Comparison of ENCODE assay signal across 1 cellular context in genomic region chr2:74919827-74920226, GRCh38.
TF ChIP-seq lines count a peak whose summit lies in the region.

No MANE protein-coding gene starts in this region.

TF ChIP-seq in K562, 482 proteins besides CTCF, POLR2A, EP300 and RAD21 (continued from another document):
- TF ChIP-seq FOXK1 (CRISPR knock-in tag; IDR thresholded peaks at IDR 0.05; ENCODE audit: borderline replicate concordance) (no peak), ZNF217 (CRISPR knock-in tag; IDR thresholded peaks at IDR 0.05) (no peak), RBM15 (IDR thresholded peaks at IDR 0.05; ENCODE audit: insufficient read depth, low read length) (no peak), STAG1 (CRISPR knock-in tag; IDR thresholded peaks at IDR 0.05; ENCODE audit: borderline replicate concordance) (peak; percentile 63; the same call in 1 of the 2 replicates), THAP12 (CRISPR knock-in tag; IDR thresholded peaks at IDR 0.05) (peak; percentile 45; the same call in 1 of the 2 replicates), ZSCAN32 (CRISPR knock-in tag; IDR thresholded peaks at IDR 0.05) (no peak), BDP1 (IDR thresholded peaks at IDR 0.05; ENCODE audit: insufficient read depth, insufficient read length) (no peak), JUN (IDR thresholded peaks at IDR 0.05; ENCODE audit: borderline replicate concordance, low read depth, low read length) (no peak), JUN (CRISPR knock-in tag; IDR thresholded peaks at IDR 0.05; ENCODE audit: borderline replicate concordance) (no peak), THRB (CRISPR knock-in tag; conservative IDR thresholded peaks at IDR 0.05) (no peak), ZNF24 (IDR thresholded peaks at IDR 0.05) (no peak), MTF1 (CRISPR knock-in tag; IDR thresholded peaks at IDR 0.05; ENCODE audit: borderline replicate concordance) (no peak), THRAP3 (IDR thresholded peaks at IDR 0.05; ENCODE audit: borderline replicate concordance) (no peak), POLR2H (tag; IDR thresholded peaks at IDR 0.05; ENCODE audit: low read depth) (no peak), ZNF282 (CRISPR knock-in tag; IDR thresholded peaks at IDR 0.05) (no peak), ZNF518B (CRISPR knock-in tag; IDR thresholded peaks at IDR 0.05) (no peak), ZNF778 (CRISPR knock-in tag; IDR thresholded peaks at IDR 0.05) (no peak), ELF2 (CRISPR knock-in tag; IDR thresholded peaks at IDR 0.05) (no peak), SRSF3 (IDR thresholded peaks at IDR 0.05; ENCODE audit: insufficient read depth, low read length) (no peak), NBN (IDR thresholded peaks at IDR 0.05; ENCODE audit: low read depth) (no peak), BCOR (IDR thresholded peaks at IDR 0.05) (no peak), SMARCA5 (IDR thresholded peaks at IDR 0.05) (no peak), RNF2 (IDR thresholded peaks at IDR 0.05) (no peak), ZNF766 (CRISPR knock-in tag; conservative IDR thresholded peaks at IDR 0.05) (no peak), MCM3 (IDR thresholded peaks at IDR 0.05) (no peak), SREBF1 (IDR thresholded peaks at IDR 0.05; ENCODE audit: borderline replicate concordance, low read depth, low read length) (no peak), PHB (CRISPR knock-in tag; IDR thresholded peaks at IDR 0.05) (no peak)
- TF ChIP-seq, protein P1, sequence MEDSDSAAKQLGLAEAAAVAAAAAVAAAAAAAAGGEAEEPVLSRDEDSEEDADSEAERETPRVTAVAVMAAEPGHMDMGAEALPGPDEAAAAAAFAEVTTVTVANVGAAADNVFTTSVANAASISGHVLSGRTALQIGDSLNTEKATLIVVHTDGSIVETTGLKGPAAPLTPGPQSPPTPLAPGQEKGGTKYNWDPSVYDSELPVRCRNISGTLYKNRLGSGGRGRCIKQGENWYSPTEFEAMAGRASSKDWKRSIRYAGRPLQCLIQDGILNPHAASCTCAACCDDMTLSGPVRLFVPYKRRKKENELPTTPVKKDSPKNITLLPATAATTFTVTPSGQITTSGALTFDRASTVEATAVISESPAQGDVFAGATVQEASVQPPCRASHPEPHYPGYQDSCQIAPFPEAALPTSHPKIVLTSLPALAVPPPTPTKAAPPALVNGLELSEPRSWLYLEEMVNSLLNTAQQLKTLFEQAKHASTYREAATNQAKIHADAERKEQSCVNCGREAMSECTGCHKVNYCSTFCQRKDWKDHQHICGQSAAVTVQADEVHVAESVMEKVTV (CRISPR knock-in tag; IDR thresholded peaks at IDR 0.05), result peak; percentile 78
- TF ChIP-seq, protein P2, sequence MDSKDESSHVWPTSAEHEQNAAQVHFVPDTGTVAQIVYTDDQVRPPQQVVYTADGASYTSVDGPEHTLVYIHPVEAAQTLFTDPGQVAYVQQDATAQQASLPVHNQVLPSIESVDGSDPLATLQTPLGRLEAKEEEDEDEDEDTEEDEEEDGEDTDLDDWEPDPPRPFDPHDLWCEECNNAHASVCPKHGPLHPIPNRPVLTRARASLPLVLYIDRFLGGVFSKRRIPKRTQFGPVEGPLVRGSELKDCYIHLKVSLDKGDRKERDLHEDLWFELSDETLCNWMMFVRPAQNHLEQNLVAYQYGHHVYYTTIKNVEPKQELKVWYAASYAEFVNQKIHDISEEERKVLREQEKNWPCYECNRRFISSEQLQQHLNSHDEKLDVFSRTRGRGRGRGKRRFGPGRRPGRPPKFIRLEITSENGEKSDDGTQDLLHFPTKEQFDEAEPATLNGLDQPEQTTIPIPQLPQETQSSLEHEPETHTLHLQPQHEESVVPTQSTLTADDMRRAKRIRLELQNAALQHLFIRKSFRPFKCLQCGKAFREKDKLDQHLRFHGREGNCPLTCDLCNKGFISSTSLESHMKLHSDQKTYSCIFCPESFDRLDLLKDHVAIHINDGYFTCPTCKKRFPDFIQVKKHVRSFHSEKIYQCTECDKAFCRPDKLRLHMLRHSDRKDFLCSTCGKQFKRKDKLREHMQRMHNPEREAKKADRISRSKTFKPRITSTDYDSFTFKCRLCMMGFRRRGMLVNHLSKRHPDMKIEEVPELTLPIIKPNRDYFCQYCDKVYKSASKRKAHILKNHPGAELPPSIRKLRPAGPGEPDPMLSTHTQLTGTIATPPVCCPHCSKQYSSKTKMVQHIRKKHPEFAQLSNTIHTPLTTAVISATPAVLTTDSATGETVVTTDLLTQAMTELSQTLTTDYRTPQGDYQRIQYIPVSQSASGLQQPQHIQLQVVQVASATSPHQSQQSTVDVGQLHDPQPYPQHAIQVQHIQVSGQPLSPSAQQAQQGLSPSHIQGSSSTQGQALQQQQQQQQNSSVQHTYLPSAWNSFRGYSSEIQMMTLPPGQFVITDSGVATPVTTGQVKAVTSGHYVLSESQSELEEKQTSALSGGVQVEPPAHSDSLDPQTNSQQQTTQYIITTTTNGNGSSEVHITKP (IDR thresholded peaks at IDR 0.05; ENCODE audit: partially characterized antibody), result no peak
- TF ChIP-seq, protein P3, sequence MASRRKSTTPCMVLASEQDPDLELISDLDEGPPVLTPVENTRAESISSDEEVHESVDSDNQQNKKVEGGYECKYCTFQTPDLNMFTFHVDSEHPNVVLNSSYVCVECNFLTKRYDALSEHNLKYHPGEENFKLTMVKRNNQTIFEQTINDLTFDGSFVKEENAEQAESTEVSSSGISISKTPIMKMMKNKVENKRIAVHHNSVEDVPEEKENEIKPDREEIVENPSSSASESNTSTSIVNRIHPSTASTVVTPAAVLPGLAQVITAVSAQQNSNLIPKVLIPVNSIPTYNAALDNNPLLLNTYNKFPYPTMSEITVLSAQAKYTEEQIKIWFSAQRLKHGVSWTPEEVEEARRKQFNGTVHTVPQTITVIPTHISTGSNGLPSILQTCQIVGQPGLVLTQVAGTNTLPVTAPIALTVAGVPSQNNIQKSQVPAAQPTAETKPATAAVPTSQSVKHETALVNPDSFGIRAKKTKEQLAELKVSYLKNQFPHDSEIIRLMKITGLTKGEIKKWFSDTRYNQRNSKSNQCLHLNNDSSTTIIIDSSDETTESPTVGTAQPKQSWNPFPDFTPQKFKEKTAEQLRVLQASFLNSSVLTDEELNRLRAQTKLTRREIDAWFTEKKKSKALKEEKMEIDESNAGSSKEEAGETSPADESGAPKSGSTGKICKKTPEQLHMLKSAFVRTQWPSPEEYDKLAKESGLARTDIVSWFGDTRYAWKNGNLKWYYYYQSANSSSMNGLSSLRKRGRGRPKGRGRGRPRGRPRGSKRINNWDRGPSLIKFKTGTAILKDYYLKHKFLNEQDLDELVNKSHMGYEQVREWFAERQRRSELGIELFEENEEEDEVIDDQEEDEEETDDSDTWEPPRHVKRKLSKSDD (conservative IDR thresholded peaks at IDR 0.05; ENCODE audit: low read length), result no peak
- TF ChIP-seq, protein P4, sequence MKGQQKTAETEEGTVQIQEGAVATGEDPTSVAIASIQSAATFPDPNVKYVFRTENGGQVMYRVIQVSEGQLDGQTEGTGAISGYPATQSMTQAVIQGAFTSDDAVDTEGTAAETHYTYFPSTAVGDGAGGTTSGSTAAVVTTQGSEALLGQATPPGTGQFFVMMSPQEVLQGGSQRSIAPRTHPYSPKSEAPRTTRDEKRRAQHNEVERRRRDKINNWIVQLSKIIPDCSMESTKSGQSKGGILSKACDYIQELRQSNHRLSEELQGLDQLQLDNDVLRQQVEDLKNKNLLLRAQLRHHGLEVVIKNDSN (CRISPR knock-in tag; IDR thresholded peaks at IDR 0.05), result no peak
